ENCODE assay signal across 8 cellular contexts in the genomic region with DNA sequence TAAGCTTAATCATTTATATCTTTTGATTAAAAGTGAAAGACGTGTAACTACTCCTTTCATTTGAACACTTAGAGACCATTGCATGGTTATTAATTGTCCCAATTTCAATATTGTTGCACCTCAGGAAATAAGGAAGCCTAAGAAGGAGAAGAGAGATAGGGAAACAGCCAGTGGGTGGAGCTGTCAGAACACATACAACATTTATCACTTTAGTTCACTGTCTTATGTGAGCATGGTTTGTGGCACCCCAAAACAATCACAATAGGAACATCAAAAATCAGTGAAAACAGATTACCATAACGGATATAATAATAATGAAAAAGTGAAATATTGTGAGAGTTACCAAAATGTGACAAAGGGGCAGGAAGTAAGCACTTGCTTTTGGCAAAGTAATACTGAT.
DNase-seq lines count a peak whose midpoint lies in the region; FAIRE-seq and TF ChIP-seq lines count a peak whose summit lies in the region.
"Not testable (repeated sequence)": the region's sequence is repeated elsewhere in the genome, so short reads cannot be mapped to it uniquely, and the experiment has no call there.

No MANE protein-coding gene starts in this region.

- not testable (repeated sequence) for TF ChIP-seq CTCF in D721Med (IDR thresholded peaks at IDR 0.05; ENCODE audit: insufficient read depth, missing control alignments); kidney (IDR thresholded peaks at IDR 0.05; ENCODE audit: borderline replicate concordance, extremely low read depth, insufficient read depth)
- TF ChIP-seq CTCF in LNCaP clone FGC (IDR thresholded peaks at IDR 0.05; ENCODE audit: control insufficient read depth, extremely low read depth, insufficient read depth) (0 out of 2 replicates have a peak, but pooled peaks have one; percentile 27), dorsolateral prefrontal cortex (IDR thresholded peaks at IDR 0.05 in 54 of 56, conservative IDR thresholded peaks at IDR 0.05 in 2 of 56; ENCODE audit: low read depth in 1 of 56, partially characterized antibody in 56 of 56) (peak in 52 of 56 donors; percentile 14 to 67 (median 36))

- H3K4me1 Mint-ChIP-seq in activated CD4-positive, alpha-beta T cell treated with anti-CD3 and anti-CD28 coated beads, Interleukin-2, amount 10 ng/mL, durations not matched to agents 24 days and 14 days = not testable (repeated sequence)

- not testable (repeated sequence) for H3K9me3 ChIP-seq in kidney (ENCODE audit: control insufficient read depth in 1 of 2, low read length in 2 of 2)

- not testable (repeated sequence) for H3K36me3 Mint-ChIP-seq in activated CD4-positive, alpha-beta T cell treated with anti-CD3 and anti-CD28 coated beads, Interleukin-2, amount 10 ng/mL, durations not matched to agents 24 days and 14 days (ENCODE audit: low read depth)

- not testable (repeated sequence) for H3K27ac ChIP-seq in dorsolateral prefrontal cortex; kidney (ENCODE audit: low read depth in 2 of 2, low read length in 2 of 2)

- not testable (repeated sequence) for H3K4me1 ChIP-seq in kidney (ENCODE audit: control insufficient read depth in 1 of 2, insufficient read depth in 1 of 2, low read depth in 1 of 2, low read length in 2 of 2)

- FAIRE-seq in D721Med (lab: Jason Lieb, UNC) = peak; percentile 75
- peak; percentile 94 for FAIRE-seq in frontal cortex (lab: Jason Lieb, UNC)
- FAIRE-seq in kidney (lab: Jason Lieb, UNC) = peak; percentile 15

- intact Hi-C loops in activated CD4-positive, alpha-beta T cell treated with anti-CD3 and anti-CD28 coated beads, Interleukin-2, amount 10 ng/mL, durations not matched to agents 24 days and 14 days (cut with micrococcal nuclease); dorsolateral prefrontal cortex (cut with DNase I); kidney (cut with DNase I): not testable (repeated sequence)

- not testable (repeated sequence) for H3K27me3 ChIP-seq in dorsolateral prefrontal cortex

- not testable (repeated sequence) for H3K9ac ChIP-seq in kidney (ENCODE audit: low read length in 2 of 2)

- H3K36me3 ChIP-seq in kidney (ENCODE audit: control insufficient read depth in 1 of 2, insufficient read depth in 2 of 2, low read length in 2 of 2) = not testable (repeated sequence)

- H3K4me3 Mint-ChIP-seq in activated CD4-positive, alpha-beta T cell treated with anti-CD3 and anti-CD28 coated beads, Interleukin-2, amount 10 ng/mL, durations not matched to agents 24 days and 14 days = not testable (repeated sequence)

- not testable (repeated sequence) for H3K27ac Mint-ChIP-seq in activated CD4-positive, alpha-beta T cell treated with anti-CD3 and anti-CD28 coated beads, Interleukin-2, amount 10 ng/mL, durations not matched to agents 24 days and 14 days

- DNase-seq in D721Med (ENCODE audit: insufficient read length, low spot score); LNCaP clone FGC (ENCODE audit: low read depth); dorsolateral prefrontal cortex; frontal cortex (ENCODE audit: low spot score in 2 of 2); kidney: not testable (repeated sequence)
- DNase-seq in activated CD4-positive, alpha-beta T cell treated with anti-CD3 and anti-CD28 coated beads, Interleukin-2, amount 10 ng/mL, durations not matched to agents 24 days and 14 days = peak; percentile 56
- peak; percentile 23 for DNase-seq in midbrain (lab: John Stamatoyannopoulos, UW)
- DNase-seq in putamen (ENCODE audit: low spot score) = peak; percentile 10

- H3K9me3 Mint-ChIP-seq in activated CD4-positive, alpha-beta T cell treated with anti-CD3 and anti-CD28 coated beads, Interleukin-2, amount 10 ng/mL, durations not matched to agents 24 days and 14 days = not testable (repeated sequence)

- H3K27me3 Mint-ChIP-seq in activated CD4-positive, alpha-beta T cell treated with anti-CD3 and anti-CD28 coated beads, Interleukin-2, amount 10 ng/mL, durations not matched to agents 24 days and 14 days = not testable (repeated sequence)

- not testable (repeated sequence) for H3K4me3 ChIP-seq in LNCaP clone FGC (ENCODE audit: low read depth, low read length); dorsolateral prefrontal cortex; kidney (ENCODE audit: low read length in 2 of 2)
